ENCODE assay signal across 17 cellular contexts in the genomic region with DNA sequence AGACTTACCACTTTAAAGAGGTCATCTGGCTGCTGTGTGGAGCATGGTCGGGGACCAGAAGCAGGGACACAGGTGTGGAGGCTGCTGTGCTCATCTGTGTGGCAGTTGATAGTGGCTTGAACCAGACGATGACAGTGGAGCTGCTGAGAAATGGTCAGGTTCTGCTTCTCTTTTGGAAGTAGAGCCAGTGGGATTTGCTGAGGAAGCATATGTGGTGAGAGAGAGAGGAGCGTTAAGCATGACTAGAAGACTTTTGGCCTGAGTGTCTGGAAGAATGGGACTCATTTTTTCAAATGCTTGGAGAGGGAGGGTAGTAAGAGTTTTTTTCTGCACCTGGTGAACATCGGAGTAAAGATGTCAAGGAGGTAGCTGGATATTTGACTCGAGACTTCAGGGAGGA.
"Had no signal": no experiment of that assay in that cellular context is flagged by ENCODE, and none has a peak within 500 bp of the region (broad histone marks: within the 10 kb centered on the region; RNA-seq: fewer than 3 reads in every experiment).

No MANE protein-coding gene starts in this region.

- H3K4me1 Mint-ChIP-seq: endodermal cell had no signal

- H3K36me3 ChIP-seq: ascending aorta, vagina had no signal

- H3K27me3 Mint-ChIP-seq: activated B cell treated with CpG ODN at 0.5 μM for 24 hours, T-helper 17 cell had no signal

- H3K4me3 ChIP-seq: ascending aorta, dorsolateral prefrontal cortex, gastroesophageal sphincter, lower lobe of right lung, tibial nerve, vagina had no signal

- H3K9me3 ChIP-seq: ascending aorta, gastroesophageal sphincter, lower lobe of right lung, tibial nerve, vagina had no signal

- H3K9ac ChIP-seq: parathyroid adenoma had no signal

- H3K4me3 Mint-ChIP-seq: activated B cell treated with CpG ODN at 0.5 μM for 24 hours, endodermal cell, T-helper 17 cell had no signal

- H3K27ac ChIP-seq: ascending aorta, dorsolateral prefrontal cortex, gastroesophageal sphincter, lower lobe of right lung, parathyroid adenoma, tibial nerve, vagina had no signal

- H3K27me3 ChIP-seq: ascending aorta, dorsolateral prefrontal cortex, gastroesophageal sphincter, tibial nerve, vagina had no signal

- H3K9me3 Mint-ChIP-seq: activated B cell treated with CpG ODN at 0.5 μM for 24 hours, endodermal cell had no signal

- H2AFZ ChIP-seq: parathyroid adenoma had no signal

- H3K27ac Mint-ChIP-seq: activated B cell treated with CpG ODN at 0.5 μM for 24 hours, endodermal cell, T-helper 17 cell had no signal

- DNase-seq: activated B cell treated with CpG ODN at 0.5 μM for 24 hours; activated CD4-positive, alpha-beta T cell treated with anti-CD3 and anti-CD28 coated beads, Interleukin-2, amount 50 U/mL, for 1 hour; activated T-cell treated with anti-CD3 and anti-CD28 coated beads, Interleukin-2, amount 50 U/mL, for 48 hours; dorsolateral prefrontal cortex; endodermal cell; erythroblast; left colon; lower lobe of right lung; stimulated activated CD4-positive, alpha-beta T cell treated with anti-CD3 and anti-CD28 coated beads, Interleukin-2, amount 100 ng/mL, for 48 hours; stimulated activated naive CD4-positive, alpha-beta T cell; T-helper 17 cell had no signal

- H3K4me1 ChIP-seq: ascending aorta, vagina had no signal

- H3K79me2 ChIP-seq: parathyroid adenoma had no signal

- ATAC-seq: gastroesophageal sphincter, left colon, lower lobe of right lung, SK-N-SH treated with all-trans-retinoic acid at 6 μM for 48 hours, T-helper 17 cell had no signal
